ENCODE assay signal across 8 cellular contexts in the genomic region with DNA sequence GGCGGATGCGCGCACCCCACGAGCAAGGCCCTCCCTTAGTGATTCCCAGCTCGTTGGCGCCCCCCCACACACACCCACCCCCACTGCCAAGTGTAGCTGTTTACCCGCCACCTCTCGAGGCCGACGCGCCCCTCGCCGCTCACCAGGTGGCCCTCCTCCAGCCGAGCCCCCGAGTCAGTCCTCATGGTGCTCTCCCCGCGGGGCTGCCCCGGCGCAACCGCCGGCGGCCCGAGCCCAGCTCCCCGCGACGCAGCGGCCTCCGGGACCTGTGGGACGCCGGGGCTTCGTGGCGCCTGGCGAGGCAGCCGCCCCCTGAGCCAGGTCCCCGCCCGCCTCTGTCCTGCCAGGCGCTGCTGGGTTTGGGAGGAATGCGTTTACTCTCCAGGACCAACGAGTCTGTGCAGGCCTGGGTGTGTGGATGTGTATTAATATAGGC. TPM values are rescaled to one million over a fixed set of nuclear protein-coding genes. Genes with fewer than 3 reads are reported as not detected.
A peak's percentile ranks its signal among the peaks of the same experiment; 100 is the strongest.
DNase-seq lines count a peak whose midpoint lies in the region; ATAC-seq, FAIRE-seq and TF ChIP-seq lines count a peak whose summit lies in the region.

TSS of gene TMEM237 (minus strand) at position 288 of the 436 bp plus-strand sequence. CDS start at position 185, 103 bp downstream.

- POLR2A ChIA-PET in H1 (lab: Charles Lee; ENCODE audit: partially characterized antibody), result interaction anchor here (0.6 to 3.1 kb wide), 8 partner anchors 11 to 541 kb away, joined by 3 to 17 read pairs (median 4); partner anchors contain the start of genes STRADB and TRAK2

- H3K9me3 ChIP-seq in H1 (ENCODE audit: insufficient read depth in 2 of 2, low read depth in 1 of 2, low read length in 1 of 2) (no peaks in the 10 kb centered on the region), mesodermal cell (ENCODE audit: control insufficient read depth, low read length) (no peaks in the 10 kb centered on the region), stomach (no peaks in the 10 kb centered on the region)

- H3K4me2 ChIP-seq in H1 (ENCODE audit: insufficient read depth in 1 of 2, low read depth in 2 of 2, low read length in 2 of 2), result peak within 1 kb of the TSS; percentile 64 to 81

- H3K27me3 ChIP-seq in H1 (replicated peaks in 1 of 4; ENCODE audit: control insufficient read depth in 3 of 4, extremely low read depth in 1 of 4, insufficient read depth in 3 of 4, low read length in 3 of 4) (no peaks in the 10 kb centered on the region), stomach (no peaks in the 10 kb centered on the region)

- CTCF ChIA-PET in H1 (lab: Charles Lee; ENCODE audit: partially characterized antibody), result interaction anchor here (1.9 kb wide), 1 partner anchor 10 kb away, joined by 6 read pairs; no protein-coding TSS in a partner anchor

- H4K5ac ChIP-seq in H1 (ENCODE audit: insufficient read length, low read depth, low read length), result peak within 1 kb of the TSS; percentile 94

- no peak within 1 kb of the TSS for H2BK12ac ChIP-seq in H1 (ENCODE audit: low read depth, low read length)

- no peaks in the 10 kb centered on the region for H4K20me1 ChIP-seq in H1 (replicated peaks in 1 of 2; ENCODE audit: control insufficient read depth in 1 of 2, insufficient read depth in 2 of 2, low read length in 2 of 2)

- DNase-seq in EH (ENCODE audit: low read depth) (peak; percentile 60), HT-29 (ENCODE audit: low spot score) (peak; percentile 22), H1 (ENCODE audit: low read depth in 1 of 2, low spot score in 2 of 2) (peak in 1 of 2 experiments; percentile 67), stomach (peak; percentile 27), GF-D8 (lab: John Stamatoyannopoulos, UW) (no peak)

- H4K8ac ChIP-seq in H1 (ENCODE audit: extremely low read depth, insufficient read depth, low read length), result peak within 1 kb of the TSS; percentile 97; the same call in 1 of the 2 replicates

- H3K9ac ChIP-seq in H1 (replicated peaks in 1 of 4; ENCODE audit: extremely low read depth in 1 of 4, low read depth in 3 of 4, low read length in 3 of 4), result peak within 1 kb of the TSS; percentile 75 to 98 (median 90)

- H3K14ac ChIP-seq in H1 (ENCODE audit: insufficient read length), result no peak within 1 kb of the TSS

- H4K91ac ChIP-seq in H1 (replicated peaks; ENCODE audit: insufficient read length, low read length), result no peak within 1 kb of the TSS

- no peak within 1 kb of the TSS for H3K23ac ChIP-seq in H1 (ENCODE audit: insufficient read length)

- no peak for TF ChIP-seq RAD21 in H1 (IDR thresholded peaks at IDR 0.05 in 1 of 2, conservative IDR thresholded peaks at IDR 0.05 in 1 of 2; ENCODE audit: low read depth in 2 of 2, low read length in 2 of 2)

- peak within 1 kb of the TSS; percentile 93 for H3K4me3 ChIP-seq in WI38 (ENCODE audit: low read depth, low read length)
- H3K4me3 ChIP-seq in H1 (ENCODE audit: extremely low read depth in 1 of 4, insufficient read depth in 2 of 4, low read depth in 3 of 4, low read length in 4 of 4), result peak within 1 kb of the TSS; percentile 93 to 98 (median 96)
- peak within 1 kb of the TSS; percentile 82 for H3K4me3 ChIP-seq in mesodermal cell (ENCODE audit: extremely low read depth, insufficient read depth, low read length, poor library complexity, severe bottlenecking)
- peak within 1 kb of the TSS; percentile 68 to 88 (median 87) for H3K4me3 ChIP-seq in stomach

- H3K23me2 ChIP-seq in H1 (ENCODE audit: low read depth, low read length), result no peaks in the 10 kb centered on the region; the same call in 1 of the 2 replicates

- intact Hi-C loops in stomach (cut with DNase I; ENCODE audit: low total_unique reads), result no loop called here

- H3K4ac ChIP-seq in H1 (replicated peaks; ENCODE audit: insufficient read length, low read depth, low read length), result no peak within 1 kb of the TSS

- H3K4me1 ChIP-seq in H1 (replicated peaks in 1 of 4; ENCODE audit: control insufficient read depth in 3 of 4, insufficient read depth in 4 of 4, low read length in 3 of 4) (peaks cover 0 to 5% (median 0%) of the 10 kb centered on the region in 4 experiments; a peak in 1 of 7 replicates), mesodermal cell (ENCODE audit: control insufficient read depth, insufficient read depth, low read length, poor library complexity, severe bottlenecking) (no peaks in the 10 kb centered on the region), stomach (peaks cover 8 to 27% (median 16%) of the 10 kb centered on the region in 4 donors)

- H3K79me2 ChIP-seq in H1 (ENCODE audit: control insufficient read depth in 1 of 2, insufficient read depth in 2 of 2, low read length in 2 of 2), result peaks cover 0 to 28% of the 10 kb centered on the region in 2 experiments; a peak in 2 of 4 replicates

- TF ChIP-seq CTCF in WI38 (IDR thresholded peaks at IDR 0.05; ENCODE audit: low read depth, low read length) (no peak), H1 (IDR thresholded peaks at IDR 0.05; ENCODE audit: control extremely low read depth in 1 of 3, insufficient read depth in 1 of 3, low read depth in 1 of 3, low read length in 3 of 3) (no peak), stomach (IDR thresholded peaks at IDR 0.05) (no peak)

- H2BK120ac ChIP-seq in H1 (replicated peaks; ENCODE audit: low read depth, low read length), result no peak within 1 kb of the TSS

- H2BK15ac ChIP-seq in H1 (ENCODE audit: low read length), result no peak within 1 kb of the TSS

- H3K18ac ChIP-seq in H1 (ENCODE audit: extremely low read depth, low read length), result no peak within 1 kb of the TSS

- TF ChIP-seq EP300 in H1 (IDR thresholded peaks at IDR 0.05; ENCODE audit: borderline replicate concordance in 1 of 2, low read depth in 2 of 2, low read length in 2 of 2) (no peak), stomach (IDR thresholded peaks at IDR 0.05) (no peak)

- no peaks in the 10 kb centered on the region for H3K79me1 ChIP-seq in H1 (ENCODE audit: low read depth, low read length)

- peak within 1 kb of the TSS; percentile 43 for H3K56ac ChIP-seq in H1 (replicated peaks; ENCODE audit: insufficient read length, low read depth, low read length)

- peak within 1 kb of the TSS; percentile 84 for H2BK5ac ChIP-seq in H1 (ENCODE audit: low read depth, low read length)

- TF ChIP-seq POLR2A in H1 (IDR thresholded peaks at IDR 0.05; ENCODE audit: control extremely low read depth in 1 of 2, low read depth in 2 of 2, low read length in 2 of 2) (peak in 1 of 2 experiments; percentile 11; a peak in 2 of 3 replicates), stomach (IDR thresholded peaks at IDR 0.05) (no peak)

- FAIRE-seq in H1 (lab: Jason Lieb, UNC), result no peak

- H3K27ac ChIP-seq in H1 (ENCODE audit: low read depth, low read length) (peak within 1 kb of the TSS; percentile 82), mesodermal cell (ENCODE audit: low read depth, low read length, severe bottlenecking) (peak within 1 kb of the TSS; percentile 93), stomach (peak within 1 kb of the TSS; percentile 89 to 95 (median 91))

- H2AFZ ChIP-seq in H1 (ENCODE audit: low read length), result peak within 1 kb of the TSS; percentile 99

- WGBS in H1 (ENCODE audit: extremely low coverage in 1 of 2, insufficient coverage in 1 of 2, insufficient read length in 1 of 2, insufficient replicate concordance in 2 of 2, low coverage in 1 of 2, low lambda C conversion rate in 2 of 2, missing lambda C conversion rate in 1 of 2), 2 experiments, result 1% methylated on average over 37 of the region's 39 CpGs; no CpG with 5 or more reads in 1 of the 2 experiments
- 1 to 3% methylated on average over 7 to 25 of the region's 39 CpGs for WGBS in mesodermal cell (ENCODE audit: insufficient coverage in 2 of 2), 2 experiments
- WGBS in stomach, 5 donors, result 0 to 2% (median 0%) methylated on average over 15 to 39 of the region's 39 CpGs

- H3K36me3 ChIP-seq in H1 (ENCODE audit: control insufficient read depth in 2 of 4, insufficient read depth in 4 of 4, low read length in 3 of 4) (peaks cover 0 to 10% (median 6%) of the 10 kb centered on the region in 4 experiments; a peak in 5 of 8 replicates), mesodermal cell (ENCODE audit: control insufficient read depth, insufficient read depth, low read length) (peaks cover 9% of the 10 kb centered on the region), stomach (peaks cover 0 to 6% (median 5%) of the 10 kb centered on the region in 4 donors)

- H2AK5ac ChIP-seq in H1 (ENCODE audit: low read depth, low read length), result no peak within 1 kb of the TSS

- ATAC-seq in GM21390 (IDR thresholded peaks at IDR 0.05; ENCODE audit: unreplicated experiment), result peak; percentile 42

- H2BK20ac ChIP-seq in H1 (ENCODE audit: low read length), result no peak within 1 kb of the TSS

TF ChIP-seq in H1, 55 proteins besides CTCF, POLR2A, EP300 and RAD21:
- TF ChIP-seq BACH1 (IDR thresholded peaks at IDR 0.05; ENCODE audit: low read length) (no peak), EGR1 (IDR thresholded peaks at IDR 0.05; ENCODE audit: borderline replicate concordance, low read depth, low read length) (no peak), SIN3A (conservative IDR thresholded peaks at IDR 0.05 in 1 of 2, IDR thresholded peaks at IDR 0.05 in 1 of 2; ENCODE audit: low read depth in 1 of 2, low read length in 2 of 2) (0 out of 4 replicates have a peak, but pooled peaks of 1 of the 2 experiments have one; percentile 1), TAF1 (IDR thresholded peaks at IDR 0.05; ENCODE audit: low read depth, low read length) (peak; percentile 53; the same call in 1 of the 2 replicates), GABPA (IDR thresholded peaks at IDR 0.05; ENCODE audit: borderline replicate concordance, insufficient read depth, low read length) (no peak), TAF7 (optimal IDR thresholded peaks at IDR 0.05; ENCODE audit: borderline replicate concordance, low read depth, low read length) (peak; percentile 42)

RNA-seq across cellular contexts. Expression of gene TMEM237, which starts in this region (rescaled TPM):
- 6.0 and 9.0 TPM in 2 replicates for total RNA-seq in HT-29 (2014; rRNA removed; shearing (Covaris generic))
- 36.8 and 41.0 TPM in 2 replicates for total RNA-seq in H1 (2021; fragmentation: NEBNext Ultra II Directional; extraction: Animal tissue kit (Norgen Biotek cat#: 25700))
- polyA plus RNA-seq in H1 (2011; rRNA removed) (14.1 and 26.1 TPM in 2 replicates), stomach (10 to 100 TPM in 1 of 3 donors, 1 to 10 TPM in 2; 4.3 to 12.3 (median 5.2) TPM)
- polyA plus RNA-seq in H1 (2011; cell fraction: cytosol; rRNA removed), result 27.0 TPM
- polyA plus RNA-seq in H1 (2011; cell fraction: nucleus; rRNA removed), result 13.9 TPM
- polyA plus RNA-seq in H1 (2012, experiment 1 of 2), result 25.7 to 36.6 TPM (median 30.1 TPM) in 4 replicates
- polyA plus RNA-seq in H1 (2012, experiment 2 of 2), result 5.9 TPM
- polyA plus RNA-seq in H1 (2013, experiment 1 of 2), result 40.2 TPM
- polyA plus RNA-seq in H1 (2013, experiment 2 of 2), result 37.4 TPM
- 21.8 and 34.4 TPM in 2 replicates for polyA minus RNA-seq in H1 (2011; rRNA and poly(A)+ RNA removed)
- polyA minus RNA-seq in H1 (2011; cell fraction: cytosol; rRNA and poly(A)+ RNA removed), result 23.9 TPM
- 35.1 TPM for polyA minus RNA-seq in H1 (2011; cell fraction: nucleus; rRNA and poly(A)+ RNA removed)
- 38.2 TPM for polyA plus RNA-seq in mesodermal cell (2013, experiment 1 of 2)
- polyA plus RNA-seq in mesodermal cell (2013, experiment 2 of 2), result 33.7 TPM
- total RNA-seq in stomach, result 10 to 100 TPM in 4 of 5 donors, under 1 TPM in 1; 0.87 to 41.5 (median 17.5) TPM
